8 cellular contexts compared by ENCODE assay signal in the genomic region with DNA sequence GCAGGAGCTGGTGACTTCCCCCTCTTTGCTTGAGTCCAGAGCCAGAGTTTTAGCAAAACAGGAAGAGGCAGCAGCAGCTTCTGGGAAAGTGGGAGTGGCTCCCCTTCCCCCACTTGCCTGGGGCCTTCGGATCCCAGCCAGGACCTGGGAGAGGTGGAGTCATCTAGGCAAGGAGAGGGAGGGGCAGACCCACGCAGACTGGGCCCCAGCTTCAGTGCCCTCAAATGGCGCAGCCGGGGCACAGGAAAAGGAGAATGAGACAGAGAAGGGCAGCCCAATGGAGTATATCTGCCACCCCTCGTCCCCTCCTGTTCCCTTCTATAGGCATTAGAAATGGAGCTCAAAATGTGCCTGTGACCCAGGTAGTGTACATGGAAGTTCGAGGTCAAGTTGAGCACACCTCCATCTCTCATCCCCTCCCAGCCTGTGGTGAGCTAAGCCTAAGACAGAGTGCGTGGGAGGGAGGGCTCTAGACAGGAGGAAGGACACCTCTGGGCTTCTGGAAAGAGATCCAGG. TPM values are rescaled to one million over a fixed set of nuclear protein-coding genes. Genes with fewer than 3 reads are reported as not detected.
DNase-seq lines count a peak whose midpoint lies in the region; ATAC-seq lines count a peak whose summit lies in the region.

No MANE protein-coding gene starts in this region.

- peaks cover 4% of the 10 kb centered on the region for H3K9me3 Mint-ChIP-seq in activated CD4-positive, alpha-beta T cell treated with anti-CD3 and anti-CD28 coated beads, Interleukin-2, amount 10 ng/mL, durations not matched to agents 24 days and 14 days
- H3K9me3 Mint-ChIP-seq in activated T-helper 2 cell treated with anti-CD3 and anti-CD28 coated beads, Interferon-gamma antibody, Interleukin-2, Interleukin-4, amounts not matched to agents 10 μg/mL and 5 μg/mL and 100 μg/mL, durations not matched to agents 14 hours and 24 hours and 36 hours = no peaks in the 10 kb centered on the region

- intact Hi-C loops in activated CD4-positive, alpha-beta T cell treated with anti-CD3 and anti-CD28 coated beads, Interleukin-2, amount 10 ng/mL, durations not matched to agents 24 days and 14 days (cut with micrococcal nuclease) = no loop called here
- intact Hi-C loops in activated T-helper 2 cell treated with anti-CD3 and anti-CD28 coated beads, Interferon-gamma antibody, Interleukin-2, Interleukin-4, amounts not matched to agents 10 μg/mL and 5 μg/mL and 100 μg/mL, durations not matched to agents 14 hours and 24 hours and 36 hours (cut with micrococcal nuclease) = no loop called here
- intact Hi-C loops in right cardiac atrium (cut with DNase I) = no loop called here

- peak overlapping the region; percentile 81 for H3K27ac ChIP-seq in right cardiac atrium (ENCODE audit: low read length)

- H3K4me1 Mint-ChIP-seq in activated CD4-positive, alpha-beta T cell treated with anti-CD3 and anti-CD28 coated beads, Interleukin-2, amount 10 ng/mL, durations not matched to agents 24 days and 14 days = peaks cover 85% of the 10 kb centered on the region
- H3K4me1 Mint-ChIP-seq in activated T-helper 2 cell treated with anti-CD3 and anti-CD28 coated beads, Interferon-gamma antibody, Interleukin-2, Interleukin-4, amounts not matched to agents 10 μg/mL and 5 μg/mL and 100 μg/mL, durations not matched to agents 14 hours and 24 hours and 36 hours (ENCODE audit: low read depth) = peaks cover 70% of the 10 kb centered on the region

- H3K4me3 ChIP-seq in right cardiac atrium (ENCODE audit: low read length) = no peak overlapping the region

- H3K27ac Mint-ChIP-seq in activated CD4-positive, alpha-beta T cell treated with anti-CD3 and anti-CD28 coated beads, Interleukin-2, amount 10 ng/mL, durations not matched to agents 24 days and 14 days = peak overlapping the region; percentile 93
- H3K27ac Mint-ChIP-seq in activated T-helper 2 cell treated with anti-CD3 and anti-CD28 coated beads, Interferon-gamma antibody, Interleukin-2, Interleukin-4, amounts not matched to agents 10 μg/mL and 5 μg/mL and 100 μg/mL, durations not matched to agents 14 hours and 24 hours and 36 hours = peak overlapping the region; percentile 61

- ATAC-seq in right cardiac atrium = peak; percentile 84 to 89
- ATAC-seq in stimulated activated naive CD8-positive, alpha-beta T cell treated with anti-CD3 and anti-CD28 coated beads, Interleukin-15, Interleukin-2, amounts not matched to agents 100 U/mL and 50 U/mL, for 24 hours = no peak
- no peak for ATAC-seq in HG03045 (IDR thresholded peaks at IDR 0.05; ENCODE audit: unreplicated experiment)

- H3K36me3 Mint-ChIP-seq in activated CD4-positive, alpha-beta T cell treated with anti-CD3 and anti-CD28 coated beads, Interleukin-2, amount 10 ng/mL, durations not matched to agents 24 days and 14 days (ENCODE audit: low read depth) = peaks cover 7% of the 10 kb centered on the region
- peaks cover 4% of the 10 kb centered on the region for H3K36me3 Mint-ChIP-seq in activated T-helper 2 cell treated with anti-CD3 and anti-CD28 coated beads, Interferon-gamma antibody, Interleukin-2, Interleukin-4, amounts not matched to agents 10 μg/mL and 5 μg/mL and 100 μg/mL, durations not matched to agents 14 hours and 24 hours and 36 hours (ENCODE audit: low read depth)

- WGBS in right cardiac atrium = 39% methylated on average over 7 of the region's 7 CpGs

- H3K4me1 ChIP-seq in right cardiac atrium (ENCODE audit: control insufficient read depth, insufficient read depth, low read length) = peaks cover 28% of the 10 kb centered on the region

- DNase-seq in activated CD4-positive, alpha-beta T cell treated with anti-CD3 and anti-CD28 coated beads, Interleukin-2, amount 10 ng/mL, durations not matched to agents 24 days and 14 days = no peak
- DNase-seq in activated CD4-positive, alpha-beta T cell treated with anti-CD3 and anti-CD28 coated beads, Interleukin-2, amount 50 U/mL, for 4 hours = no peak
- DNase-seq in activated T-helper 2 cell treated with anti-CD3 and anti-CD28 coated beads, Interferon-gamma antibody, Interleukin-2, Interleukin-4, amounts not matched to agents 10 μg/mL and 5 μg/mL and 100 μg/mL, durations not matched to agents 14 hours and 24 hours and 36 hours (ENCODE audit: low spot score) = no peak
- DNase-seq in right cardiac atrium = peak; percentile 87 to 94 (median 93)
- DNase-seq in stimulated activated naive CD8-positive, alpha-beta T cell treated with anti-CD3 and anti-CD28 coated beads, Interleukin-15, Interleukin-2, amounts not matched to agents 100 U/mL and 50 U/mL, for 24 hours = peak; percentile 38
- no peak for DNase-seq in NCI-H446 (lab: John Stamatoyannopoulos, UW)
- DNase-seq in DMS114 treated with DMSO at 0.1 percent for 48 hours (lab: John Stamatoyannopoulos, UW; ENCODE audit: unreplicated experiment) = no peak

- no peaks in the 10 kb centered on the region for H3K9me3 ChIP-seq in right cardiac atrium (ENCODE audit: control insufficient read depth, low read length)

- peak overlapping the region; percentile 76 for H3K4me3 Mint-ChIP-seq in activated CD4-positive, alpha-beta T cell treated with anti-CD3 and anti-CD28 coated beads, Interleukin-2, amount 10 ng/mL, durations not matched to agents 24 days and 14 days
- peak overlapping the region; percentile 20 for H3K4me3 Mint-ChIP-seq in activated T-helper 2 cell treated with anti-CD3 and anti-CD28 coated beads, Interferon-gamma antibody, Interleukin-2, Interleukin-4, amounts not matched to agents 10 μg/mL and 5 μg/mL and 100 μg/mL, durations not matched to agents 14 hours and 24 hours and 36 hours (ENCODE audit: low read depth)

- no peaks in the 10 kb centered on the region for H3K27me3 Mint-ChIP-seq in activated CD4-positive, alpha-beta T cell treated with anti-CD3 and anti-CD28 coated beads, Interleukin-2, amount 10 ng/mL, durations not matched to agents 24 days and 14 days
- no peaks in the 10 kb centered on the region for H3K27me3 Mint-ChIP-seq in activated T-helper 2 cell treated with anti-CD3 and anti-CD28 coated beads, Interferon-gamma antibody, Interleukin-2, Interleukin-4, amounts not matched to agents 10 μg/mL and 5 μg/mL and 100 μg/mL, durations not matched to agents 14 hours and 24 hours and 36 hours (ENCODE audit: low read depth)

- no peaks in the 10 kb centered on the region for H3K27me3 ChIP-seq in right cardiac atrium (ENCODE audit: control insufficient read depth, insufficient read depth)

RNA-seq across cellular contexts. Expression of gene HDAC7, which starts 9.3 kb away (rescaled TPM):
- 405 and 419 TPM in 2 replicates for total RNA-seq in activated CD4-positive, alpha-beta T cell treated with anti-CD3 and anti-CD28 coated beads, Interleukin-2, amount 10 ng/mL, durations not matched to agents 24 days and 14 days
- total RNA-seq in activated T-helper 2 cell treated with anti-CD3 and anti-CD28 coated beads, Interferon-gamma antibody, Interleukin-2, Interleukin-4, amounts not matched to agents 10 μg/mL and 5 μg/mL and 100 μg/mL, durations not matched to agents 14 hours and 24 hours and 36 hours = 251 and 253 TPM in 2 replicates
- total RNA-seq in right cardiac atrium = 10 to 100 TPM; 46.5 to 60.1 (median 51.1) TPM
- 38.0 TPM for polyA plus RNA-seq in right cardiac atrium

RNA-seq across cellular contexts. Expression of gene SLC48A1, which starts 56.0 kb away (rescaled TPM):
- 10.7 and 12.3 TPM in 2 replicates for total RNA-seq in activated CD4-positive, alpha-beta T cell treated with anti-CD3 and anti-CD28 coated beads, Interleukin-2, amount 10 ng/mL, durations not matched to agents 24 days and 14 days
- total RNA-seq in activated T-helper 2 cell treated with anti-CD3 and anti-CD28 coated beads, Interferon-gamma antibody, Interleukin-2, Interleukin-4, amounts not matched to agents 10 μg/mL and 5 μg/mL and 100 μg/mL, durations not matched to agents 14 hours and 24 hours and 36 hours = 7.3 and 7.4 TPM in 2 replicates
- 10 to 100 TPM; 26.5 to 30.1 (median 27.6) TPM for total RNA-seq in right cardiac atrium
- 22.0 TPM for polyA plus RNA-seq in right cardiac atrium

Comparison
In these comparisons a context has a peak if more than half of its experiments do, and no peak if none do; other contexts are left out.
1. DNase-seq: peak in right cardiac atrium (3 of 3) and stimulated activated naive CD8-positive, alpha-beta T cell treated with anti-CD3 and anti-CD28 coated beads, Interleukin-15, Interleukin-2, amounts not matched to agents 100 U/mL and 50 U/mL, for 24 hours (single experiment); none in activated CD4-positive, alpha-beta T cell treated with anti-CD3 and anti-CD28 coated beads, Interleukin-2, amount 10 ng/mL, durations not matched to agents 24 days and 14 days (single experiment), activated CD4-positive, alpha-beta T cell treated with anti-CD3 and anti-CD28 coated beads, Interleukin-2, amount 50 U/mL, for 4 hours (0 of 2), activated T-helper 2 cell treated with anti-CD3 and anti-CD28 coated beads, Interferon-gamma antibody, Interleukin-2, Interleukin-4, amounts not matched to agents 10 μg/mL and 5 μg/mL and 100 μg/mL, durations not matched to agents 14 hours and 24 hours and 36 hours (single experiment), NCI-H446 (0 of 2) and DMS114 treated with DMSO at 0.1 percent for 48 hours (single experiment).
2. ATAC-seq: peak in right cardiac atrium (2 of 2); none in stimulated activated naive CD8-positive, alpha-beta T cell treated with anti-CD3 and anti-CD28 coated beads, Interleukin-15, Interleukin-2, amounts not matched to agents 100 U/mL and 50 U/mL, for 24 hours (single experiment) and HG03045 (single experiment).